7 cellular contexts compared by ENCODE assay signal in genomic region chr5:21459744-21460073, GRCh38.
DNase-seq lines count a peak whose midpoint lies in the region; ATAC-seq, FAIRE-seq and TF ChIP-seq lines count a peak whose summit lies in the region.
"Not testable (repeated sequence)": the region's sequence is repeated elsewhere in the genome, so short reads cannot be mapped to it uniquely, and the experiment has no call there.

No MANE protein-coding gene starts in this region.

- not testable (repeated sequence) for H3F3A ChIP-seq in PC-3 (ENCODE audit: low read length, unreplicated experiment)

- H3K79me2 ChIP-seq in PC-3 (ENCODE audit: low read length) = not testable (repeated sequence)

- H3K9me3 ChIP-seq in PC-3 (ENCODE audit: low read length); right atrium auricular region; mucosa of rectum (ENCODE audit: control insufficient read depth in 2 of 2, low read length in 2 of 2): not testable (repeated sequence)

- H3K4me3 ChIP-seq in PC-3 (ENCODE audit: low read length) (peak overlapping the region; percentile 82), right atrium auricular region (peak overlapping the region; percentile 81 to 97), mucosa of rectum (ENCODE audit: low read length in 2 of 2) (peak overlapping the region; percentile 56 to 69), skeletal muscle cell (ENCODE audit: low read depth, low read length) (peak overlapping the region; percentile 58)

- ATAC-seq in PC-3 = peak; percentile 44
- peak; percentile 43 for ATAC-seq in activated T-helper 17 cell treated with anti-CD3 and anti-CD28 coated beads, Interleukin-2, amount 50 U/mL, for 72 hours (replicated peaks)

- intact Hi-C loops in PC-3 (cut with micrococcal nuclease) = loop anchor here (5.0 kb wide), 1 partner anchor 487 kb away; no protein-coding TSS in a partner anchor
- intact Hi-C loops in dendritic cell treated with granulocyte-macrophage colony-stimulating factor and Interleukin-4, amounts not matched to agents 40 ng/mL and 50 ng/mL, for 4 days (cut with micrococcal nuclease) = not testable (repeated sequence)

- peak overlapping the region; percentile 71 for H3K4me2 ChIP-seq in PC-3 (ENCODE audit: low read length)

- H3K27ac Mint-ChIP-seq in activated T-helper 17 cell treated with anti-CD3 and anti-CD28 coated beads, Interleukin-2, amount 50 U/mL, for 72 hours = peak overlapping the region; percentile 82
- peak overlapping the region; percentile 85 for H3K27ac Mint-ChIP-seq in dendritic cell treated with granulocyte-macrophage colony-stimulating factor and Interleukin-4, amounts not matched to agents 40 ng/mL and 50 ng/mL, for 4 days

- not testable (repeated sequence) for H4K20me1 ChIP-seq in PC-3 (ENCODE audit: low read length)

- peak; percentile 79 for FAIRE-seq in GM19239 (lab: Jason Lieb, UNC)

- TSS peak; percentile 75 for BruUV-seq in PC-3 (replicated peaks; lab: Mats Ljungman, UMichigan)

- H3K27me3 Mint-ChIP-seq in activated T-helper 17 cell treated with anti-CD3 and anti-CD28 coated beads, Interleukin-2, amount 50 U/mL, for 72 hours; dendritic cell treated with granulocyte-macrophage colony-stimulating factor and Interleukin-4, amounts not matched to agents 40 ng/mL and 50 ng/mL, for 4 days: not testable (repeated sequence)

- H3K27me3 ChIP-seq in PC-3 (ENCODE audit: low read length); right atrium auricular region; mucosa of rectum (ENCODE audit: control insufficient read depth in 2 of 2, insufficient read depth in 2 of 2, low read length in 2 of 2): not testable (repeated sequence)

- not testable (repeated sequence) for H3K27ac ChIP-seq in PC-3 (ENCODE audit: low read length); mucosa of rectum (ENCODE audit: low read depth in 2 of 2, low read length in 2 of 2)
- H3K27ac ChIP-seq in right atrium auricular region = peak overlapping the region; percentile 58 to 76

- H3K4me1 Mint-ChIP-seq in activated T-helper 17 cell treated with anti-CD3 and anti-CD28 coated beads, Interleukin-2, amount 50 U/mL, for 72 hours; dendritic cell treated with granulocyte-macrophage colony-stimulating factor and Interleukin-4, amounts not matched to agents 40 ng/mL and 50 ng/mL, for 4 days (ENCODE audit: low read depth): not testable (repeated sequence)

- POLR2A ChIA-PET in PC-3 (lab: Charles Lee; ENCODE audit: unreplicated experiment) = not testable (repeated sequence)

- peak overlapping the region; percentile 66; the same call in 1 of the 2 replicates for H2AFZ ChIP-seq in PC-3 (ENCODE audit: low read length)

- CTCF ChIA-PET in PC-3 (lab: Charles Lee) = interaction anchor here (0.6 to 0.7 kb wide), 4 partner anchors 63 to 788 kb away, joined by 3 to 4 read pairs (median 3); no protein-coding TSS in a partner anchor

- peak overlapping the region; percentile 88 for H3K4me3 Mint-ChIP-seq in activated T-helper 17 cell treated with anti-CD3 and anti-CD28 coated beads, Interleukin-2, amount 50 U/mL, for 72 hours
- peak overlapping the region; percentile 85 for H3K4me3 Mint-ChIP-seq in dendritic cell treated with granulocyte-macrophage colony-stimulating factor and Interleukin-4, amounts not matched to agents 40 ng/mL and 50 ng/mL, for 4 days

- not testable (repeated sequence) for H3K9me3 Mint-ChIP-seq in activated T-helper 17 cell treated with anti-CD3 and anti-CD28 coated beads, Interleukin-2, amount 50 U/mL, for 72 hours; dendritic cell treated with granulocyte-macrophage colony-stimulating factor and Interleukin-4, amounts not matched to agents 40 ng/mL and 50 ng/mL, for 4 days

- H3K36me3 Mint-ChIP-seq in activated T-helper 17 cell treated with anti-CD3 and anti-CD28 coated beads, Interleukin-2, amount 50 U/mL, for 72 hours (ENCODE audit: low read depth) = peaks cover 30% of the 10 kb centered on the region
- peaks cover 26% of the 10 kb centered on the region for H3K36me3 Mint-ChIP-seq in dendritic cell treated with granulocyte-macrophage colony-stimulating factor and Interleukin-4, amounts not matched to agents 40 ng/mL and 50 ng/mL, for 4 days (ENCODE audit: low read depth)

- not testable (repeated sequence) for TF ChIP-seq CTCF in PC-3 (conservative IDR thresholded peaks at IDR 0.05; ENCODE audit: low read depth, low read length); right atrium auricular region (IDR thresholded peaks at IDR 0.05)

- not testable (repeated sequence) for DNase-seq in GM19239 (ENCODE audit: insufficient read length, low spot score); PC-3; right atrium auricular region (ENCODE audit: low spot score); skeletal muscle cell (ENCODE audit: low read depth)

- peak overlapping the region; percentile 84 for H3K9ac ChIP-seq in PC-3 (ENCODE audit: low read length)
- peak overlapping the region in 1 of 2 donors; percentile 47 for H3K9ac ChIP-seq in mucosa of rectum (ENCODE audit: low read depth in 1 of 2, low read length in 2 of 2)

- not testable (repeated sequence) for H3K36me3 ChIP-seq in PC-3 (ENCODE audit: low read depth, low read length); right atrium auricular region; mucosa of rectum (ENCODE audit: control insufficient read depth in 2 of 2, insufficient read depth in 2 of 2, low read length in 2 of 2)

- not testable (repeated sequence) for H3K4me1 ChIP-seq in PC-3 (ENCODE audit: insufficient read depth, low read length); right atrium auricular region; mucosa of rectum (ENCODE audit: control insufficient read depth in 2 of 2, insufficient read depth in 2 of 2, low read length in 2 of 2)

- not testable (repeated sequence) for H3K9me2 ChIP-seq in PC-3 (replicated peaks; ENCODE audit: low read length)
